ENCODE assay signal across 8 cellular contexts in genomic region chr5:29990681-29991080, GRCh38.
"Had no signal": no experiment of that assay in that cellular context is flagged by ENCODE, and none has a peak within 500 bp of the region (broad histone marks: within the 10 kb centered on the region; RNA-seq: fewer than 3 reads in every experiment).

No MANE protein-coding gene starts in this region.

- H3K4me3 ChIP-seq: GM12878 had no signal

- DNase-seq: GDM1, GF-D8 had no signal

- FAIRE-seq: G401.6, GM12878, GM12891, GM12892, GM18507, GM19239 had no signal

- ATAC-seq: GM12878 had no signal
